In the genomic region with DNA sequence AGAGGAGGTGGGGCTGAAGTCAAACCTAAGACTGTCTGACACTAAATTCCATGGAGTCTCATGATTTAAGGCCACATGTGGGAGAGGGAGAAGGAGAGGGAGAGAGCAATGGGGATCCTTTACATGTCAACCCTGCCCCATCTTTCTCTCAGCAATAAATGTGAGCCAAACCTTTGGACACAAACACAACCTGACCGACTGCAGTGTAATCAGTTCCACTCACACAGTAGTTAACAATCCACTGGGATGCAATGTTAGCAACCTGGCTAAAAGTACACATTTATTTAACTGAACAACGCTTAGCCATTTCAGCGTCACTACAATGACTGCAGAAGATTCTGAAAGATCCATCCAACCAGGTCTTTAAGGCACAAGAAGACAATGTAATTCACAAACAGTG, we compare ENCODE assay signal across 27 cellular contexts.
"Had no signal": no experiment of that assay in that cellular context is flagged by ENCODE, and none has a peak within 500 bp of the region (broad histone marks: within the 10 kb centered on the region; RNA-seq: fewer than 3 reads in every experiment).

No MANE protein-coding gene starts in this region.

- H3K4me2 ChIP-seq: SK-N-SH had no signal

- H3K4me1 ChIP-seq: breast epithelium, Peyer's patch, SJCRH30 had no signal

- ATAC-seq: activated T-helper 17 cell treated with anti-CD3 and anti-CD28 coated beads, Interleukin-2, amount 50 U/mL, for 72 hours had no signal

- H3K4me3 ChIP-seq: breast epithelium, Peyer's patch, SJCRH30 had no signal

- DNase-seq: activated CD4-positive, alpha-beta memory T cell treated with anti-CD3 and anti-CD28 coated beads, Interleukin-2, amount 10 ng/mL, durations not matched to agents 7 days and 5 days; activated CD4-positive, alpha-beta T cell treated with anti-CD3 and anti-CD28 coated beads, Interleukin-2, amount 50 U/mL, for 1 hour; activated CD4-positive, CD25-positive, alpha-beta regulatory T cell; activated gamma-delta T cell; activated naive CD4-positive, alpha-beta T cell treated with anti-CD3 and anti-CD28 coated beads for 36 hours; activated T-cell treated with anti-CD3 and anti-CD28 coated beads for 4 hours; activated T-cell treated with anti-CD3 and anti-CD28 coated beads, Interleukin-2, amount 50 U/mL, for 48 hours; amygdala; central memory CD4-positive, alpha-beta T cell; KG1; NCI-H1092 treated with DMSO at 0.1 percent for 48 hours; NCI-H1417 treated with DMSO at 0.1 percent for 48 hours; NCI-H1694; NCI-H2029; NCI-H2107; NCI-H2171 treated with DMSO at 0.1 percent for 48 hours; NCI-H226; NCI-H526; Peyer's patch; Right ventricle myocardium superior; SJCRH30; SK-N-SH; T-helper 1 cell had no signal

- H3K9me3 ChIP-seq: breast epithelium, Peyer's patch, SJCRH30, SK-N-SH had no signal

- H3K27ac ChIP-seq: breast epithelium, Peyer's patch, RWPE1, SJCRH30, VCaP had no signal

- H3K36me3 ChIP-seq: breast epithelium, Peyer's patch, SJCRH30 had no signal

- H3K9ac ChIP-seq: SK-N-SH had no signal

- H3K27me3 ChIP-seq: breast epithelium, Peyer's patch, SJCRH30 had no signal

- H3K9me2 ChIP-seq: SK-N-SH had no signal
